Comparison of ENCODE assay signal across 20 cellular contexts in genomic region chr1:56415258-56415657, GRCh38.
"Had no signal": no experiment of that assay in that cellular context is flagged by ENCODE, and none has a peak within 500 bp of the region (broad histone marks: within the 10 kb centered on the region; RNA-seq: fewer than 3 reads in every experiment).

No MANE protein-coding gene starts in this region.

- H3K9me3 ChIP-seq: neutrophil, pancreas, upper lobe of right lung had no signal

- H3K27ac Mint-ChIP-seq: activated CD4-positive, alpha-beta memory T cell treated with anti-CD3 and anti-CD28 coated beads for 36 hours; activated naive CD4-positive, alpha-beta T cell treated with anti-CD3 and anti-CD28 coated beads for 36 hours; activated naive CD8-positive, alpha-beta T cell treated with anti-CD3 and anti-CD28 coated beads, Interleukin-2, amount 10 ng/mL, durations not matched to agents 7 days and 5 days; immature natural killer cell; naive thymus-derived CD8-positive, alpha-beta T cell had no signal

- H3K4me3 Mint-ChIP-seq: activated CD4-positive, alpha-beta memory T cell treated with anti-CD3 and anti-CD28 coated beads for 36 hours; activated naive CD4-positive, alpha-beta T cell treated with anti-CD3 and anti-CD28 coated beads for 36 hours; activated naive CD8-positive, alpha-beta T cell treated with anti-CD3 and anti-CD28 coated beads, Interleukin-2, amount 10 ng/mL, durations not matched to agents 7 days and 5 days; immature natural killer cell; naive thymus-derived CD8-positive, alpha-beta T cell had no signal

- H3K36me3 Mint-ChIP-seq: activated CD4-positive, alpha-beta memory T cell treated with anti-CD3 and anti-CD28 coated beads for 36 hours; activated naive CD8-positive, alpha-beta T cell treated with anti-CD3 and anti-CD28 coated beads, Interleukin-2, amount 10 ng/mL, durations not matched to agents 7 days and 5 days; immature natural killer cell; naive thymus-derived CD8-positive, alpha-beta T cell had no signal

- H3K9me3 Mint-ChIP-seq: activated CD4-positive, alpha-beta memory T cell treated with anti-CD3 and anti-CD28 coated beads for 36 hours; activated naive CD4-positive, alpha-beta T cell treated with anti-CD3 and anti-CD28 coated beads for 36 hours; activated naive CD8-positive, alpha-beta T cell treated with anti-CD3 and anti-CD28 coated beads, Interleukin-2, amount 10 ng/mL, durations not matched to agents 7 days and 5 days; naive thymus-derived CD8-positive, alpha-beta T cell had no signal

- H3K27me3 ChIP-seq: foreskin keratinocyte, pancreas, upper lobe of right lung had no signal

- H3K4me3 ChIP-seq: pancreas, upper lobe of right lung had no signal

- H3K4me1 ChIP-seq: foreskin keratinocyte had no signal

- H3K36me3 ChIP-seq: neutrophil, pancreas, upper lobe of right lung had no signal

- H3K27ac ChIP-seq: foreskin keratinocyte, neutrophil, upper lobe of right lung had no signal

- H3K4me1 Mint-ChIP-seq: activated naive CD8-positive, alpha-beta T cell treated with anti-CD3 and anti-CD28 coated beads, Interleukin-2, amount 10 ng/mL, durations not matched to agents 7 days and 5 days; immature natural killer cell had no signal

- DNase-seq: activated CD4-positive, alpha-beta memory T cell treated with anti-CD3 and anti-CD28 coated beads for 36 hours; activated CD4-positive, alpha-beta T cell treated with anti-CD3 and anti-CD28 coated beads for 48 hours; activated CD4-positive, CD25-positive, alpha-beta regulatory T cell; activated effector memory CD4-positive, alpha-beta T cell treated with Interleukin-2 at 50 U/mL for 16 hours; activated naive CD4-positive, alpha-beta T cell treated with anti-CD3 and anti-CD28 coated beads for 36 hours; activated naive CD8-positive, alpha-beta T cell treated with anti-CD3 and anti-CD28 coated beads, Interleukin-2, amount 10 ng/mL, durations not matched to agents 7 days and 5 days; activated T-cell treated with anti-CD3 and anti-CD28 coated beads, Interleukin-2, amount 50 U/mL, for 48 hours; amniotic stem cell; cerebellar nuclear complex; cortex of kidney; foreskin keratinocyte; immature natural killer cell; naive thymus-derived CD8-positive, alpha-beta T cell; right cardiac atrium; stimulated activated CD4-positive, alpha-beta T cell treated with anti-CD3 and anti-CD28 coated beads, Interleukin-12 subunit alpha, Interleukin-12 subunit beta, amount 100 ng/mL, for 4 hours; stimulated activated CD4-positive, alpha-beta T cell treated with anti-CD3 and anti-CD28 coated beads, Interleukin-4, amount 100 ng/mL, for 4 hours; stimulated activated naive CD8-positive, alpha-beta T cell treated with anti-CD3 and anti-CD28 coated beads, Interleukin-15, Interleukin-2, amounts not matched to agents 100 U/mL and 50 U/mL, for 24 hours; upper lobe of right lung had no signal
